ENCODE assay signal across 10 cellular contexts in genomic region chr12:113479578-113480335, GRCh38.
A peak's percentile ranks its signal among the peaks of the same experiment; 100 is the strongest.
DNase-seq lines count a peak whose midpoint lies in the region; ATAC-seq and FAIRE-seq lines count a peak whose summit lies in the region.
"Had no signal": no experiment of that assay in that cellular context is flagged by ENCODE, and none has a peak within 500 bp of the region (broad histone marks: within the 10 kb centered on the region; RNA-seq: fewer than 3 reads in every experiment).

No MANE protein-coding gene starts in this region.

- no peak for ATAC-seq in GM21529 (IDR thresholded peaks at IDR 0.05; ENCODE audit: unreplicated experiment)

- FAIRE-seq in urothelium cell line (lab: Jason Lieb, UNC): no peak
- FAIRE-seq: endometrium had no signal

- peak; percentile 34 for DNase-seq in stimulated activated CD4-positive, alpha-beta T cell treated with anti-CD3 and anti-CD28 coated beads, Interleukin-12 subunit alpha, Interleukin-12 subunit beta, amount 100 ng/mL, for 4 hours
- DNase-seq in stimulated activated CD4-positive, alpha-beta T cell treated with anti-CD3 and anti-CD28 coated beads, Interleukin-1b, Interleukin-23, amount 100 ng/mL, for 48 hours: no peak
- peak; percentile 42 for DNase-seq in activated naive CD4-positive, alpha-beta T cell treated with anti-CD3 and anti-CD28 coated beads, Interleukin-2, amount 50 U/mL, for 16 hours
- DNase-seq in iPS-NIHi7 (ENCODE audit: extremely low spot score) (peak; percentile 85), urothelium cell line (ENCODE audit: low spot score) (peak; percentile 81), cerebellar nuclear complex (lab: John Stamatoyannopoulos, UW) (no peak), NCI-H2081 (lab: John Stamatoyannopoulos, UW) (no peak)
- DNase-seq: NCI-H526 treated with DMSO at 0.1 percent for 48 hours had no signal

Comparison
In these comparisons a context has a peak if more than half of its experiments do, and no peak if none do; other contexts are left out.
1. DNase-seq: peak in stimulated activated CD4-positive, alpha-beta T cell treated with anti-CD3 and anti-CD28 coated beads, Interleukin-12 subunit alpha, Interleukin-12 subunit beta, amount 100 ng/mL, for 4 hours (single experiment), activated naive CD4-positive, alpha-beta T cell treated with anti-CD3 and anti-CD28 coated beads, Interleukin-2, amount 50 U/mL, for 16 hours (single experiment), iPS-NIHi7 (single experiment) and urothelium cell line (single experiment); none in stimulated activated CD4-positive, alpha-beta T cell treated with anti-CD3 and anti-CD28 coated beads, Interleukin-1b, Interleukin-23, amount 100 ng/mL, for 48 hours (single experiment), cerebellar nuclear complex (0 of 2) and NCI-H2081 (0 of 2).